In genomic region chr7:120079022-120079421, GRCh38 we compare ENCODE assay signal across 25 cellular contexts.
"Had no signal": no experiment of that assay in that cellular context is flagged by ENCODE, and none has a peak within 500 bp of the region (broad histone marks: within the 10 kb centered on the region; RNA-seq: fewer than 3 reads in every experiment).

No MANE protein-coding gene starts in this region.

- FAIRE-seq: astrocyte had no signal

- H3K27ac ChIP-seq: SK-N-MC, WERI-Rb-1 had no signal

- ATAC-seq: activated CD4-positive, CD25-positive, alpha-beta regulatory T cell treated with anti-CD3 and anti-CD28 coated beads, Interleukin-2, amount 50 U/mL, for 24 hours; activated CD8-positive, alpha-beta T cell treated with anti-CD3 and anti-CD28 coated beads for 36 hours; activated naive CD4-positive, alpha-beta T cell treated with anti-CD3 and anti-CD28 coated beads, Interleukin-2, amount 50 U/mL, for 72 hours; activated naive CD8-positive, alpha-beta T cell treated with anti-CD3 and anti-CD28 coated beads, Interleukin-2, amount 50 U/mL, for 24 hours; activated T-cell treated with anti-CD3 and anti-CD28 coated beads, Interleukin-2, amount 50 U/mL, for 72 hours; T-cell had no signal

- H3K9me3 Mint-ChIP-seq: brain had no signal

- DNase-seq: activated CD4-positive, alpha-beta T cell treated with anti-CD3 and anti-CD28 coated beads for 4 hours; activated CD8-positive, alpha-beta memory T cell treated with anti-CD3 and anti-CD28 coated beads, Interleukin-2, amount 50 U/mL, for 4 hours; activated CD8-positive, alpha-beta T cell treated with anti-CD3 and anti-CD28 coated beads for 36 hours; activated naive CD8-positive, alpha-beta T cell treated with anti-CD3 and anti-CD28 coated beads, Interleukin-2, amount 50 U/mL, for 24 hours; activated T-cell treated with anti-CD3 and anti-CD28 coated beads, Interleukin-2, amount 50 U/mL, for 72 hours; amniotic stem cell; Karpas-422; NCI-H1105 treated with DMSO at 0.1 percent for 48 hours; NCI-H1436 treated with DMSO at 0.1 percent for 48 hours; NCI-H187; NCI-H2081; NCI-H2171; NCI-H226; NCI-H526 treated with DMSO at 0.1 percent for 48 hours; NCI-H82; SIG-M5; T-cell; T-helper 2 cell; WERI-Rb-1 had no signal

- H3K36me3 ChIP-seq: WERI-Rb-1 had no signal

- H3K36me3 Mint-ChIP-seq: brain, T-cell had no signal

- H3K27ac Mint-ChIP-seq: activated CD8-positive, alpha-beta T cell treated with anti-CD3 and anti-CD28 coated beads for 36 hours; activated naive CD4-positive, alpha-beta T cell treated with anti-CD3 and anti-CD28 coated beads, Interleukin-2, amount 50 U/mL, for 72 hours; activated naive CD8-positive, alpha-beta T cell treated with anti-CD3 and anti-CD28 coated beads, Interleukin-2, amount 50 U/mL, for 24 hours; activated T-cell treated with anti-CD3 and anti-CD28 coated beads, Interleukin-2, amount 50 U/mL, for 72 hours; brain; T-cell had no signal

- H3K27me3 Mint-ChIP-seq: activated CD8-positive, alpha-beta T cell treated with anti-CD3 and anti-CD28 coated beads for 36 hours; activated naive CD8-positive, alpha-beta T cell treated with anti-CD3 and anti-CD28 coated beads, Interleukin-2, amount 50 U/mL, for 24 hours; central memory CD8-positive, alpha-beta T cell; T-cell had no signal

- H3K4me3 ChIP-seq: SK-N-MC had no signal

- H3K4me3 Mint-ChIP-seq: activated CD8-positive, alpha-beta T cell treated with anti-CD3 and anti-CD28 coated beads for 36 hours; activated naive CD8-positive, alpha-beta T cell treated with anti-CD3 and anti-CD28 coated beads, Interleukin-2, amount 50 U/mL, for 24 hours; activated T-cell treated with anti-CD3 and anti-CD28 coated beads, Interleukin-2, amount 50 U/mL, for 72 hours; brain; central memory CD8-positive, alpha-beta T cell; T-cell had no signal

- H3K4me1 Mint-ChIP-seq: activated naive CD8-positive, alpha-beta T cell treated with anti-CD3 and anti-CD28 coated beads, Interleukin-2, amount 50 U/mL, for 24 hours; brain; central memory CD8-positive, alpha-beta T cell; T-cell had no signal
